In genomic region chr20:43939762-43940121, GRCh38 we compare ENCODE assay signal across 12 cellular contexts. TPM values are rescaled to one million over a fixed set of nuclear protein-coding genes. Genes with fewer than 3 reads are reported as not detected.
DNase-seq lines count a peak whose midpoint lies in the region; ATAC-seq and TF ChIP-seq lines count a peak whose summit lies in the region.
"Had no signal": no experiment of that assay in that cellular context is flagged by ENCODE, and none has a peak within 500 bp of the region (broad histone marks: within the 10 kb centered on the region; RNA-seq: fewer than 3 reads in every experiment).

No MANE protein-coding gene starts in this region.

- no peaks in the 10 kb centered on the region for H3K9me3 ChIP-seq in SK-N-MC (ENCODE audit: low read depth, low read length)

- TF ChIP-seq CTCF in natural killer cell (IDR thresholded peaks at IDR 0.05): no peak

- no peaks in the 10 kb centered on the region for H3K36me3 ChIP-seq in SK-N-MC (ENCODE audit: insufficient read depth, low read length)

- H3K27me3 Mint-ChIP-seq in natural killer cell treated with Interleukin-12 subunit alpha and Interleukin-12 subunit beta and Interleukin-15 and Interleukin-18, amount 100 ng/mL, for 72 hours: peaks cover 33 to 41% of the 10 kb centered on the region in 2 donors
- H3K27me3 Mint-ChIP-seq in natural killer cell (ENCODE audit: low read depth in 2 of 2): peaks cover 48 to 64% of the 10 kb centered on the region in 2 donors
- peaks cover 44% of the 10 kb centered on the region for H3K27me3 Mint-ChIP-seq in activated T-cell treated with anti-CD3 and anti-CD28 coated beads, Interleukin-2, amount 50 U/mL, for 72 hours (ENCODE audit: low read depth)

- peak overlapping the region; percentile 48 for H3K9ac ChIP-seq in SK-N-MC (ENCODE audit: insufficient read length)

- peaks cover 36 to 50% of the 10 kb centered on the region in 2 donors for H3K4me1 Mint-ChIP-seq in natural killer cell treated with Interleukin-12 subunit alpha and Interleukin-12 subunit beta and Interleukin-15 and Interleukin-18, amount 100 ng/mL, for 72 hours (ENCODE audit: low read depth in 2 of 2)
- H3K4me1 Mint-ChIP-seq in natural killer cell: peaks cover 30 to 52% of the 10 kb centered on the region in 2 donors
- H3K4me1 Mint-ChIP-seq in activated T-cell treated with anti-CD3 and anti-CD28 coated beads, Interleukin-2, amount 50 U/mL, for 72 hours (ENCODE audit: low read depth): peaks cover 66% of the 10 kb centered on the region

- no peak overlapping the region for H3K4me3 Mint-ChIP-seq in natural killer cell treated with Interleukin-12 subunit alpha and Interleukin-12 subunit beta and Interleukin-15 and Interleukin-18, amount 100 ng/mL, for 72 hours
- H3K4me3 Mint-ChIP-seq in natural killer cell: no peak overlapping the region
- no peak overlapping the region for H3K4me3 Mint-ChIP-seq in activated T-cell treated with anti-CD3 and anti-CD28 coated beads, Interleukin-2, amount 50 U/mL, for 72 hours
- H3K4me3 Mint-ChIP-seq: activated CD8-positive, alpha-beta T cell treated with anti-CD3 and anti-CD28 coated beads, Interleukin-2, amount 10 ng/mL, durations not matched to agents 7 days and 5 days had no signal

- in situ Hi-C loops in ACHN (cut with HindIII; ENCODE audit: low pct_ligation_motif_present, low pct_unique_long_range_greater_than_20kb, low sequenced_read_pairs): no loop called here

- no peaks in the 10 kb centered on the region for H3K9me3 Mint-ChIP-seq in natural killer cell treated with Interleukin-12 subunit alpha and Interleukin-12 subunit beta and Interleukin-15 and Interleukin-18, amount 100 ng/mL, for 72 hours
- no peaks in the 10 kb centered on the region for H3K9me3 Mint-ChIP-seq in natural killer cell
- no peaks in the 10 kb centered on the region for H3K9me3 Mint-ChIP-seq in activated T-cell treated with anti-CD3 and anti-CD28 coated beads, Interleukin-2, amount 50 U/mL, for 72 hours
- H3K9me3 Mint-ChIP-seq: activated T-helper 2 cell treated with anti-CD3 and anti-CD28 coated beads, Interferon-gamma antibody, Interleukin-2, Interleukin-4, amounts not matched to agents 10 μg/mL and 5 μg/mL and 100 μg/mL, durations not matched to agents 14 hours and 24 hours and 36 hours had no signal

- H3K27ac Mint-ChIP-seq in natural killer cell treated with Interleukin-12 subunit alpha and Interleukin-12 subunit beta and Interleukin-15 and Interleukin-18, amount 100 ng/mL, for 72 hours: peak overlapping the region; percentile 44 to 46
- H3K27ac Mint-ChIP-seq in natural killer cell: no peak overlapping the region
- H3K27ac Mint-ChIP-seq in activated T-cell treated with anti-CD3 and anti-CD28 coated beads, Interleukin-2, amount 50 U/mL, for 72 hours: no peak overlapping the region
- H3K27ac Mint-ChIP-seq: activated CD8-positive, alpha-beta T cell treated with anti-CD3 and anti-CD28 coated beads, Interleukin-2, amount 10 ng/mL, durations not matched to agents 7 days and 5 days; activated T-helper 2 cell treated with anti-CD3 and anti-CD28 coated beads, Interferon-gamma antibody, Interleukin-2, Interleukin-4, amounts not matched to agents 10 μg/mL and 5 μg/mL and 100 μg/mL, durations not matched to agents 14 hours and 24 hours and 36 hours had no signal

- no peaks in the 10 kb centered on the region for H3K36me3 Mint-ChIP-seq in natural killer cell treated with Interleukin-12 subunit alpha and Interleukin-12 subunit beta and Interleukin-15 and Interleukin-18, amount 100 ng/mL, for 72 hours
- no peaks in the 10 kb centered on the region for H3K36me3 Mint-ChIP-seq in natural killer cell
- H3K36me3 Mint-ChIP-seq in activated T-cell treated with anti-CD3 and anti-CD28 coated beads, Interleukin-2, amount 50 U/mL, for 72 hours (ENCODE audit: insufficient read depth in 2 of 2): no peaks in the 10 kb centered on the region

- peak overlapping the region; percentile 69 for H3K4me3 ChIP-seq in SK-N-MC

- DNase-seq in natural killer cell treated with Interleukin-12 subunit alpha and Interleukin-12 subunit beta and Interleukin-15 and Interleukin-18, amount 100 ng/mL, for 72 hours (ENCODE audit: low spot score): no peak
- DNase-seq in natural killer cell (no peak), SK-N-MC (ENCODE audit: low read depth, low spot score) (no peak), ACHN (no peak), mesenteric fat pad (ENCODE audit: low spot score) (no peak)
- no peak for DNase-seq in activated T-cell treated with anti-CD3 and anti-CD28 coated beads, Interleukin-2, amount 50 U/mL, for 72 hours
- DNase-seq: activated CD8-positive, alpha-beta T cell treated with anti-CD3 and anti-CD28 coated beads, Interleukin-2, amount 10 ng/mL, durations not matched to agents 7 days and 5 days; cortex of kidney; SHP77 treated with DMSO at 0.1 percent for 48 hours had no signal

- no peak for ATAC-seq in natural killer cell treated with Interleukin-12 subunit alpha and Interleukin-12 subunit beta and Interleukin-15 and Interleukin-18, amount 100 ng/mL, for 72 hours
- ATAC-seq in natural killer cell (no peak), esophagus mucosa (peak; percentile 50), GM18909 (IDR thresholded peaks at IDR 0.05; ENCODE audit: poor library complexity, unreplicated experiment) (no peak)
- no peak for ATAC-seq in activated T-cell treated with anti-CD3 and anti-CD28 coated beads, Interleukin-2, amount 50 U/mL, for 72 hours (replicated peaks in 1 of 2)
- ATAC-seq: activated CD8-positive, alpha-beta T cell treated with anti-CD3 and anti-CD28 coated beads, Interleukin-2, amount 10 ng/mL, durations not matched to agents 7 days and 5 days had no signal

- intact Hi-C loops in natural killer cell (cut with micrococcal nuclease): no loop called here

- H3K27ac ChIP-seq in SK-N-MC: peak overlapping the region; percentile 88

RNA-seq across cellular contexts. Expression of gene TOX2, which starts 25.1 kb away (rescaled TPM):
- 1 to 10 TPM; 4.0 to 5.6 TPM for total RNA-seq in natural killer cell treated with Interleukin-12 subunit alpha and Interleukin-12 subunit beta and Interleukin-15 and Interleukin-18, amount 100 ng/mL, for 72 hours
- total RNA-seq in natural killer cell: 1 to 10 TPM in 2 of 3 donors, under 1 TPM in 1; 0.93 to 1.8 (median 1.2) TPM
- 1.2 TPM for total RNA-seq in esophagus mucosa
- total RNA-seq in mesenteric fat pad: 1.2 TPM
- total RNA-seq in activated T-cell treated with anti-CD3 and anti-CD28 coated beads, Interleukin-2, amount 50 U/mL, for 72 hours: 10 to 100 TPM; 17.5 to 42.8 TPM

Comparison
In these comparisons a context has a peak if more than half of its experiments do, and no peak if none do; other contexts are left out.
1. H3K27ac Mint-ChIP-seq: peak in natural killer cell treated with Interleukin-12 subunit alpha and Interleukin-12 subunit beta and Interleukin-15 and Interleukin-18, amount 100 ng/mL, for 72 hours (2 of 2); none in natural killer cell (0 of 2) and activated T-cell treated with anti-CD3 and anti-CD28 coated beads, Interleukin-2, amount 50 U/mL, for 72 hours (single experiment).